1 cellular context compared by ENCODE assay signal in genomic region chr6:117317261-117317660, GRCh38.
TF ChIP-seq lines count a peak whose summit lies in the region.

No MANE protein-coding gene starts in this region.

TF ChIP-seq in GM12878, 131 proteins besides CTCF, POLR2A, EP300 and RAD21 (continued from another document):
- no peak for TF ChIP-seq REST (IDR thresholded peaks at IDR 0.05; ENCODE audit: low read depth, low read length)
- TF ChIP-seq MTA2 (IDR thresholded peaks at IDR 0.05; ENCODE audit: low read depth): no peak
